ENCODE assay signal across 13 cellular contexts in genomic region chr1:116329524-116330341, GRCh38. TPM values are rescaled to one million over a fixed set of nuclear protein-coding genes. Genes with fewer than 3 reads are reported as not detected.
DNase-seq lines count a peak whose midpoint lies in the region; ATAC-seq, FAIRE-seq and TF ChIP-seq lines count a peak whose summit lies in the region.
"Had no signal": no experiment of that assay in that cellular context is flagged by ENCODE, and none has a peak within 500 bp of the region (broad histone marks: within the 10 kb centered on the region; RNA-seq: fewer than 3 reads in every experiment).

No MANE protein-coding gene starts in this region.

- H3K27ac ChIP-seq in VCaP: peak overlapping the region; percentile 79
- peak overlapping the region; percentile 67 for H3K27ac ChIP-seq in lower lobe of right lung
- peak overlapping the region; percentile 85 for H3K27ac ChIP-seq in substantia nigra (ENCODE audit: low read depth, low read length, poor library complexity, severe bottlenecking)
- no peak overlapping the region for H3K27ac ChIP-seq in effector memory CD4-positive, alpha-beta T cell (ENCODE audit: insufficient read depth, low read length, poor library complexity, severe bottlenecking)
- H3K27ac ChIP-seq: adrenal gland had no signal

- H3K9me3 ChIP-seq in lower lobe of right lung: no peaks in the 10 kb centered on the region
- no peaks in the 10 kb centered on the region for H3K9me3 ChIP-seq in effector memory CD4-positive, alpha-beta T cell (ENCODE audit: control insufficient read depth, low read length)
- H3K9me3 ChIP-seq: adrenal gland had no signal

- ATAC-seq in lower lobe of right lung (no peak), HG03159 (IDR thresholded peaks at IDR 0.05; ENCODE audit: unreplicated experiment) (no peak)
- ATAC-seq: sciatic nerve, SK-N-SH treated with all-trans-retinoic acid at 6 μM for 48 hours had no signal

- DNase-seq in DMS79 treated with DMSO at 0.1 percent for 48 hours (lab: John Stamatoyannopoulos, UW) (peak; percentile 28), DMS79 (lab: John Stamatoyannopoulos, UW) (no peak), lower lobe of right lung (no peak), substantia nigra (lab: John Stamatoyannopoulos, UW) (peak in 35 of 49 donors; percentile 4 to 75 (median 32)), GM12891 (ENCODE audit: insufficient read length, low spot score) (no peak)
- no peak for DNase-seq in effector memory CD4-positive, alpha-beta T cell
- DNase-seq: activated CD4-positive, CD25-positive, alpha-beta regulatory T cell; adrenal gland had no signal

- no peak for FAIRE-seq in GM12891 (lab: Jason Lieb, UNC)
- FAIRE-seq: D721Med had no signal

- H3K4me1 ChIP-seq in lower lobe of right lung: peaks cover 19% of the 10 kb centered on the region
- peaks cover 30% of the 10 kb centered on the region for H3K4me1 ChIP-seq in effector memory CD4-positive, alpha-beta T cell (ENCODE audit: control insufficient read depth, insufficient read depth, low read length, poor library complexity, severe bottlenecking)
- H3K4me1 ChIP-seq: adrenal gland had no signal

- no peak for TF ChIP-seq POLR2A in GM12891 (IDR thresholded peaks at IDR 0.05; ENCODE audit: low read depth, low read length)

- intact Hi-C loops in lower lobe of right lung (cut with DNase I): no loop called here

- no peak overlapping the region for H3K4me3 ChIP-seq in lower lobe of right lung
- no peak overlapping the region for H3K4me3 ChIP-seq in effector memory CD4-positive, alpha-beta T cell (ENCODE audit: insufficient read depth, low read depth, low read length, poor library complexity, severe bottlenecking)
- H3K4me3 ChIP-seq: adrenal gland had no signal

- H3K27me3 ChIP-seq in lower lobe of right lung (ENCODE audit: low read depth): no peaks in the 10 kb centered on the region
- no peaks in the 10 kb centered on the region for H3K27me3 ChIP-seq in effector memory CD4-positive, alpha-beta T cell (replicated peaks; ENCODE audit: control insufficient read depth, insufficient read depth, low read length, poor library complexity, severe bottlenecking)
- H3K27me3 ChIP-seq: adrenal gland had no signal

- no peak for TF ChIP-seq CTCF in VCaP (conservative IDR thresholded peaks at IDR 0.05)
- TF ChIP-seq CTCF in lower lobe of right lung (IDR thresholded peaks at IDR 0.05): no peak

- H3K36me3 ChIP-seq in lower lobe of right lung: no peaks in the 10 kb centered on the region
- H3K36me3 ChIP-seq in effector memory CD4-positive, alpha-beta T cell (ENCODE audit: control insufficient read depth, insufficient read depth, low read length): no peaks in the 10 kb centered on the region
- H3K36me3 ChIP-seq: adrenal gland had no signal

TF ChIP-seq in GM12891, 5 proteins besides CTCF, POLR2A, EP300 and RAD21:
- TF ChIP-seq TAF1 (IDR thresholded peaks at IDR 0.05; ENCODE audit: low read depth, low read length): no peak
- no peak for TF ChIP-seq SPI1 (IDR thresholded peaks at IDR 0.05; ENCODE audit: low read depth, low read length)
- no peak for TF ChIP-seq PAX5 (IDR thresholded peaks at IDR 0.05; ENCODE audit: insufficient read depth, low read length, severe bottlenecking)
- TF ChIP-seq POU2F2 (IDR thresholded peaks at IDR 0.05; ENCODE audit: low read depth, low read length): no peak
- TF ChIP-seq POLR2AphosphoS5 (IDR thresholded peaks at IDR 0.05; ENCODE audit: low read depth, low read length): no peak

RNA-seq across cellular contexts. Expression of gene ATP1A1, which starts 43.3 kb away (rescaled TPM):
- total RNA-seq in lower lobe of right lung: 518 TPM
- polyA plus RNA-seq in GM12891 (2012; ENCODE audit: low read depth, missing spikeins): 209 TPM

Comparison
In these comparisons a context has a peak if more than half of its experiments do, and no peak if none do; other contexts are left out.
1. DNase-seq: peak in DMS79 treated with DMSO at 0.1 percent for 48 hours (single experiment) and substantia nigra (35 of 49); none in DMS79 (single experiment), lower lobe of right lung (single experiment), GM12891 (single experiment) and effector memory CD4-positive, alpha-beta T cell (0 of 3).